ENCODE assay signal across 14 cellular contexts in genomic region chr5:4230531-4230904, GRCh38.
"Had no signal": no experiment of that assay in that cellular context is flagged by ENCODE, and none has a peak within 500 bp of the region (broad histone marks: within the 10 kb centered on the region; RNA-seq: fewer than 3 reads in every experiment).

No MANE protein-coding gene starts in this region.

- H3K4me3 Mint-ChIP-seq: dendritic cell treated with granulocyte-macrophage colony-stimulating factor and Interleukin-4, amounts not matched to agents 40 ng/mL and 50 ng/mL, for 4 days; natural killer cell treated with Interleukin-12 subunit alpha and Interleukin-12 subunit beta and Interleukin-15 and Interleukin-18, amount 100 ng/mL, for 72 hours; T-helper 17 cell had no signal

- H3K27me3 ChIP-seq: adrenal gland, left lung, thyroid gland, uterus had no signal

- H3K4me1 Mint-ChIP-seq: T-helper 17 cell had no signal

- H3K36me3 Mint-ChIP-seq: natural killer cell treated with Interleukin-12 subunit alpha and Interleukin-12 subunit beta and Interleukin-15 and Interleukin-18, amount 100 ng/mL, for 72 hours had no signal

- H3K79me2 ChIP-seq: parathyroid adenoma had no signal

- H3K4me1 ChIP-seq: adrenal gland, left lung, parathyroid adenoma, uterus had no signal

- H3K27me3 Mint-ChIP-seq: dendritic cell treated with granulocyte-macrophage colony-stimulating factor and Interleukin-4, amounts not matched to agents 40 ng/mL and 50 ng/mL, for 4 days; T-helper 17 cell had no signal

- H3K4me3 ChIP-seq: adrenal gland, left lung, thyroid gland, uterus had no signal

- H3K9me3 ChIP-seq: thyroid gland, uterus had no signal

- H3K9ac ChIP-seq: parathyroid adenoma had no signal

- ATAC-seq: natural killer cell treated with Interleukin-12 subunit alpha and Interleukin-12 subunit beta and Interleukin-15 and Interleukin-18, amount 100 ng/mL, for 72 hours; T-helper 17 cell had no signal

- H2AFZ ChIP-seq: parathyroid adenoma had no signal

- H3K27ac Mint-ChIP-seq: dendritic cell treated with granulocyte-macrophage colony-stimulating factor and Interleukin-4, amounts not matched to agents 40 ng/mL and 50 ng/mL, for 4 days; natural killer cell treated with Interleukin-12 subunit alpha and Interleukin-12 subunit beta and Interleukin-15 and Interleukin-18, amount 100 ng/mL, for 72 hours; T-helper 17 cell had no signal

- H3K27ac ChIP-seq: adrenal gland, left lung, parathyroid adenoma, thyroid gland, uterus had no signal

- H3K36me3 ChIP-seq: adrenal gland, left lung, thyroid gland, uterus had no signal

- DNase-seq: activated naive CD4-positive, alpha-beta T cell treated with anti-CD3 and anti-CD28 coated beads, Interleukin-2, amount 50 U/mL, for 16 hours; activated T-cell treated with anti-CD3 and anti-CD28 coated beads, Interleukin-2, amount 50 U/mL, for 1 hour; adrenal gland; central memory CD4-positive, alpha-beta T cell; islet precursor cell; left lung; stimulated activated CD4-positive, alpha-beta T cell treated with anti-CD3 and anti-CD28 coated beads, Interleukin-4, amount 100 ng/mL, for 1 hour; stimulated activated CD8-positive, alpha-beta memory T cell treated with anti-CD3 and anti-CD28 coated beads, Interleukin-4, amount 100 ng/mL, for 48 hours; T-helper 17 cell; thyroid gland; uterus had no signal
